2 cellular contexts compared by ENCODE assay signal in genomic region chr7:141700848-141701371, GRCh38.
TF ChIP-seq lines count a peak whose summit lies in the region.

No MANE protein-coding gene starts in this region.

TF ChIP-seq in SK-N-SH, 30 proteins besides CTCF, POLR2A, EP300 and RAD21:
- TF ChIP-seq RFX5 (IDR thresholded peaks at IDR 0.05; ENCODE audit: low read length) (no peak), NRF1 (IDR thresholded peaks at IDR 0.05; ENCODE audit: low read depth, low read length) (no peak), EZH2phosphoT487 (IDR thresholded peaks at IDR 0.05; ENCODE audit: borderline replicate concordance, low read depth) (no peak), SIN3A (IDR thresholded peaks at IDR 0.05; ENCODE audit: borderline replicate concordance, low read depth, low read length) (no peak), TEAD4 (IDR thresholded peaks at IDR 0.05; ENCODE audit: borderline replicate concordance, insufficient read depth) (no peak), FOSL2 (IDR thresholded peaks at IDR 0.05; ENCODE audit: borderline replicate concordance, low read depth) (no peak)
TF ChIP-seq in SK-N-SH: peak in this region for 0.

TF ChIP-seq in H1, 55 proteins besides CTCF, POLR2A, EP300 and RAD21:
- TF ChIP-seq SAP30 (IDR thresholded peaks at IDR 0.05; ENCODE audit: insufficient read depth, insufficient replicate concordance, low read length), result peak; percentile 74
- TF ChIP-seq ASH2L (IDR thresholded peaks at IDR 0.05; ENCODE audit: low read length), result no peak
